In genomic region chr9:4901401-4902134, GRCh38 we compare ENCODE assay signal across 1 cellular context.
TF ChIP-seq lines count a peak whose summit lies in the region.

No MANE protein-coding gene starts in this region.

TF ChIP-seq in A549, 52 proteins besides CTCF, POLR2A, EP300 and RAD21:
- TF ChIP-seq MAFK (IDR thresholded peaks at IDR 0.05; ENCODE audit: partially characterized antibody): peak; percentile 3
TF ChIP-seq in A549: peak in this region for 1; not testable (repeated sequence) for 51.
